ENCODE assay signal across 16 cellular contexts in the genomic region with DNA sequence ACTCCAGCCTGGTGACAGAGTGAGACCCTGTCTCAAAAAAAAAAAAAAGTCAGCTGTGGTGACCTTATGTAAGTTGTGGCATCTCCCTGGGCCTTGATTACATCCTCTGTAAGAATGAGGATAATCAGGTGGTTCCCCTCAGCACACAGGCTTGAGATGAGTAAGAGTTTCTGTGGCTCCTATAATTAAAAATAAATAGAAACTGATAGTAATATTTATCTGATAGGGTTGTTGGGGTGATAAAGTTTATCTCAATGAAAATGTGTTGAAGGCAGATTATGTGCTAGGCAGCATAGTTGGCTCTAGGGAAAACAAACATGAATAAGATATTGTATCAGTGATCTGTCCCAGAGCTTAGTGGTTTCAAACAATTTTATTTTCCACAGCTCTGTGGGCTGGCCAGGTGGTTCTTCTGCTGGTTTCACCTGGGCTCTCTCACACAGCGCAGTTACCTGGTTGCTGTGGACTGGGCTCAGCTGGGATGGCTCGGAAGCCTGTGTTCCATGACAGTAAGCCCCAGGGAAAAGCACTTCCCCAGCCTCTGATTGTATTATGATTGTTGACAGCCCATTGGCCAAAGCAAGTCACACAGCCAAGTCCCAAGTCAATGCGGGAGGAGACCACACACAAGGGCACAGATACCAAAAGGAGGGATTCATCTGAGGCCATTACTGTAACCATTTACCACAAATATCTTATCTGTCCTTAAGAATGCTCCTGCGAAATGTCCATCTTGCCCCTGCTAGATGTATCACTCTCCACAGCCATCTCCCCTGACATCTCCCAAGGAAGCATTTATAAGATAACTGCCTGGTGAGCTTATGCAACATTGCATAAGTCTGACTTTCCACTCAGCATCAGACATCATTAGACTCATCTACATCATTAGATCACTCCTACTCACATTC.
DNase-seq lines count a peak whose midpoint lies in the region; TF ChIP-seq lines count a peak whose summit lies in the region.
"Had no signal": no experiment of that assay in that cellular context is flagged by ENCODE, and none has a peak within 500 bp of the region (broad histone marks: within the 10 kb centered on the region; RNA-seq: fewer than 3 reads in every experiment).

No MANE protein-coding gene starts in this region.

- no peaks in the 10 kb centered on the region for H3K36me3 Mint-ChIP-seq in endodermal cell (ENCODE audit: low read depth)
- H3K36me3 Mint-ChIP-seq in type B pancreatic cell: no peaks in the 10 kb centered on the region
- H3K36me3 Mint-ChIP-seq: naive thymus-derived CD8-positive, alpha-beta T cell had no signal

- H3K23ac ChIP-seq in trophoblast cell (ENCODE audit: low read length): no peak overlapping the region

- H3K4me2 ChIP-seq in OCI-LY3 (ENCODE audit: low read length): peak overlapping the region; percentile 59
- H3K4me2 ChIP-seq in trophoblast cell (ENCODE audit: low read length): no peak overlapping the region

- no peak overlapping the region for H2BK120ac ChIP-seq in trophoblast cell (ENCODE audit: insufficient read depth, low read length, poor library complexity)

- no peak overlapping the region for H3K9ac ChIP-seq in OCI-LY3 (ENCODE audit: low read length)
- H3K9ac ChIP-seq in endodermal cell (ENCODE audit: extremely low read depth, low read length, poor library complexity, severe bottlenecking): no peak overlapping the region
- no peak overlapping the region for H3K9ac ChIP-seq in trophoblast cell (ENCODE audit: low read length)

- 73 to 92% methylated on average over 3 to 4 of the region's 4 CpGs for WGBS in endodermal cell (ENCODE audit: insufficient coverage in 1 of 2, insufficient read length in 1 of 2), 2 experiments
- no CpG with 5 or more reads among the region's 4 CpGs for WGBS in trophoblast cell (ENCODE audit: extremely low coverage, insufficient coverage, insufficient read length)

- H2AFZ ChIP-seq in OCI-LY3 (ENCODE audit: low read depth, low read length) (no peak overlapping the region), trophoblast cell (ENCODE audit: insufficient read depth, low read length, poor library complexity) (no peak overlapping the region)

- H3K79me2 ChIP-seq in OCI-LY3 (ENCODE audit: low read length) (no peaks in the 10 kb centered on the region), trophoblast cell (ENCODE audit: control insufficient read depth, insufficient read depth, low read length, poor library complexity) (no peaks in the 10 kb centered on the region)

- no peak overlapping the region for H2BK5ac ChIP-seq in trophoblast cell (ENCODE audit: low read depth, low read length, poor library complexity)

- H3K4me1 Mint-ChIP-seq in endodermal cell: peaks cover 6% of the 10 kb centered on the region
- H3K4me1 Mint-ChIP-seq in type B pancreatic cell (ENCODE audit: unreplicated experiment): no peaks in the 10 kb centered on the region
- H3K4me1 Mint-ChIP-seq: naive thymus-derived CD8-positive, alpha-beta T cell had no signal

- peak overlapping the region; percentile 45 for H4K91ac ChIP-seq in trophoblast cell (ENCODE audit: low read depth, low read length)

- H4K12ac ChIP-seq in trophoblast cell (ENCODE audit: low read depth, low read length): no peak overlapping the region

- peaks cover 6% of the 10 kb centered on the region for H3K79me1 ChIP-seq in trophoblast cell (ENCODE audit: low read length)

- H2AK5ac ChIP-seq in trophoblast cell (ENCODE audit: low read length): no peak overlapping the region

- no peak overlapping the region for H3K4me3 Mint-ChIP-seq in endodermal cell
- H3K4me3 Mint-ChIP-seq in type B pancreatic cell: no peak overlapping the region
- H3K4me3 Mint-ChIP-seq: activated CD8-positive, alpha-beta T cell treated with anti-CD3 and anti-CD28 coated beads, Interleukin-2, amount 10 ng/mL, durations not matched to agents 7 days and 5 days; naive thymus-derived CD8-positive, alpha-beta T cell had no signal

- no peaks in the 10 kb centered on the region for H3K27me3 ChIP-seq in GM06990 (replicated peaks; ENCODE audit: control insufficient read depth, insufficient read depth, low read length)
- peaks cover 8% of the 10 kb centered on the region; the same call in 1 of the 2 replicates for H3K27me3 ChIP-seq in OCI-LY3 (ENCODE audit: low read depth, low read length)
- H3K27me3 ChIP-seq in endodermal cell (ENCODE audit: control insufficient read depth, insufficient read depth, low read length, poor library complexity, severe bottlenecking): no peaks in the 10 kb centered on the region
- no peaks in the 10 kb centered on the region for H3K27me3 ChIP-seq in trophoblast cell (ENCODE audit: insufficient read depth, low read length)
- H3K27me3 ChIP-seq: suprapubic skin had no signal

- H2BK12ac ChIP-seq in trophoblast cell (ENCODE audit: low read length): no peak overlapping the region

- DNase-seq in GM06990 (ENCODE audit: extremely low read depth, insufficient read length) (peak; percentile 3), endodermal cell (peak; percentile 62), trophoblast cell (peak; percentile 96 to 97), NCI-H2171 (lab: John Stamatoyannopoulos, UW) (no peak), NCI-H510A (lab: John Stamatoyannopoulos, UW) (no peak), DMS 273 treated with DMSO at 0.1 percent for 48 hours (lab: John Stamatoyannopoulos, UW) (no peak), type B pancreatic cell (ENCODE audit: extremely low spot score, unreplicated experiment) (no peak)
- DNase-seq: activated CD8-positive, alpha-beta T cell treated with anti-CD3 and anti-CD28 coated beads, Interleukin-2, amount 10 ng/mL, durations not matched to agents 7 days and 5 days; MV-4-11; naive thymus-derived CD8-positive, alpha-beta T cell; right cardiac atrium; T1000 had no signal

- H3K4me1 ChIP-seq in OCI-LY3 (ENCODE audit: low read length) (peaks cover 55% of the 10 kb centered on the region), endodermal cell (ENCODE audit: control insufficient read depth, insufficient read depth, low read length) (peaks cover 8% of the 10 kb centered on the region), trophoblast cell (ENCODE audit: control insufficient read depth in 1 of 2, insufficient read depth in 2 of 2, low read length in 2 of 2) (peaks cover 6 to 8% of the 10 kb centered on the region in 2 experiments)

- no peak overlapping the region for H3K18ac ChIP-seq in trophoblast cell (ENCODE audit: low read length)

- no peak overlapping the region for H3K14ac ChIP-seq in trophoblast cell (ENCODE audit: low read length)

- H3K4me3 ChIP-seq in GM06990 (replicated peaks; ENCODE audit: low read depth, low read length) (no peak overlapping the region), OCI-LY3 (ENCODE audit: low read length) (peak overlapping the region; percentile 14; the same call in 1 of the 2 replicates), endodermal cell (ENCODE audit: low read length) (no peak overlapping the region), trophoblast cell (ENCODE audit: low read depth, low read length) (no peak overlapping the region)
- H3K4me3 ChIP-seq: suprapubic skin had no signal

- H3K9me3 ChIP-seq in OCI-LY3 (ENCODE audit: insufficient read depth, low read length) (no peaks in the 10 kb centered on the region), endodermal cell (ENCODE audit: control insufficient read depth, low read length) (no peaks in the 10 kb centered on the region), trophoblast cell (ENCODE audit: insufficient read depth, low read depth, low read length) (peaks cover 1% of the 10 kb centered on the region)
- H3K9me3 ChIP-seq: suprapubic skin had no signal

- H3K36me3 ChIP-seq in GM06990 (ENCODE audit: control insufficient read depth, insufficient read depth, low read length): no peaks in the 10 kb centered on the region
- peaks cover 4% of the 10 kb centered on the region for H3K36me3 ChIP-seq in OCI-LY3 (replicated peaks; ENCODE audit: low read depth, low read length)
- no peaks in the 10 kb centered on the region for H3K36me3 ChIP-seq in endodermal cell (ENCODE audit: control insufficient read depth, insufficient read depth, low read length)
- no peaks in the 10 kb centered on the region for H3K36me3 ChIP-seq in trophoblast cell (ENCODE audit: control insufficient read depth in 1 of 2, insufficient read depth in 2 of 2, low read length in 2 of 2)
- H3K36me3 ChIP-seq: suprapubic skin had no signal

- H3K27ac Mint-ChIP-seq in endodermal cell (peak overlapping the region; percentile 18), type B pancreatic cell (no peak overlapping the region)
- H3K27ac Mint-ChIP-seq: activated CD8-positive, alpha-beta T cell treated with anti-CD3 and anti-CD28 coated beads, Interleukin-2, amount 10 ng/mL, durations not matched to agents 7 days and 5 days; naive thymus-derived CD8-positive, alpha-beta T cell had no signal

- no peaks in the 10 kb centered on the region for H3K9me3 Mint-ChIP-seq in endodermal cell
- H3K9me3 Mint-ChIP-seq in type B pancreatic cell: peaks cover 3% of the 10 kb centered on the region

- H3K4ac ChIP-seq in trophoblast cell (ENCODE audit: low read depth, low read length): no peak overlapping the region

- peaks cover 13% of the 10 kb centered on the region for H3K27me3 Mint-ChIP-seq in endodermal cell (ENCODE audit: insufficient read depth)
- H3K27me3 Mint-ChIP-seq in type B pancreatic cell: peaks cover 23% of the 10 kb centered on the region

- H3K27ac ChIP-seq in OCI-LY3 (ENCODE audit: low read length): peak overlapping the region; percentile 19; the same call in 1 of the 2 replicates
- H3K27ac ChIP-seq in endodermal cell (ENCODE audit: low read depth, low read length): no peak overlapping the region
- peak overlapping the region; percentile 14 for H3K27ac ChIP-seq in trophoblast cell (ENCODE audit: low read depth, low read length)
- H3K27ac ChIP-seq: HL-60, RWPE1, suprapubic skin had no signal

- no peak overlapping the region for H4K8ac ChIP-seq in trophoblast cell (ENCODE audit: low read depth, low read length)

- TF ChIP-seq CTCF in GM06990 (IDR thresholded peaks at IDR 0.05; ENCODE audit: insufficient read depth, low read length, poor library complexity, severe bottlenecking): no peak
- no peak for TF ChIP-seq CTCF in OCI-LY3 (IDR thresholded peaks at IDR 0.05; ENCODE audit: low read depth, low read length)
- no peak for TF ChIP-seq CTCF in endodermal cell (conservative IDR thresholded peaks at IDR 0.05)
- TF ChIP-seq CTCF in type B pancreatic cell (conservative IDR thresholded peaks at IDR 0.05): no peak

- no peaks in the 10 kb centered on the region for H4K20me1 ChIP-seq in OCI-LY3 (ENCODE audit: insufficient read depth, low read length)

Comparison
In these comparisons a context has a peak if more than half of its experiments do, and no peak if none do; other contexts are left out.
1. DNase-seq: peak in GM06990 (single experiment), endodermal cell (single experiment) and trophoblast cell (2 of 2); none in NCI-H2171 (single experiment), NCI-H510A (single experiment), DMS 273 treated with DMSO at 0.1 percent for 48 hours (single experiment) and type B pancreatic cell (single experiment).